ENCODE assay signal across 9 cellular contexts in genomic region chr19:6577410-6578125, GRCh38. TPM values are rescaled to one million over a fixed set of nuclear protein-coding genes. Genes with fewer than 3 reads are reported as not detected.
DNase-seq lines count a peak whose midpoint lies in the region; ATAC-seq and TF ChIP-seq lines count a peak whose summit lies in the region.
"Had no signal": no experiment of that assay in that cellular context is flagged by ENCODE, and none has a peak within 500 bp of the region (broad histone marks: within the 10 kb centered on the region; RNA-seq: fewer than 3 reads in every experiment).

No MANE protein-coding gene starts in this region.

- no peaks in the 10 kb centered on the region for H3K9me2 ChIP-seq in PC-3 (replicated peaks; ENCODE audit: low read length)

- no peak overlapping the region for H3K4me2 ChIP-seq in PC-3 (ENCODE audit: low read length)

- no peaks in the 10 kb centered on the region for H3K27me3 Mint-ChIP-seq in osteocyte (ENCODE audit: unreplicated experiment)

- intact Hi-C loops in PC-3 (cut with micrococcal nuclease), result no loop called here

- H3K36me3 ChIP-seq in HEK293 (ENCODE audit: control insufficient read depth in 2 of 2, insufficient read depth in 1 of 2, low read length in 2 of 2) (no peaks in the 10 kb centered on the region), PC-3 (ENCODE audit: low read depth, low read length) (no peaks in the 10 kb centered on the region)

- H3K27ac Mint-ChIP-seq in osteocyte (ENCODE audit: unreplicated experiment), result no peak overlapping the region

- no peak for DNase-seq in activated CD4-positive, CD25-positive, alpha-beta regulatory T cell treated with anti-CD3 and anti-CD28 coated beads, Interleukin-2, amount 50 U/mL, for 72 hours
- DNase-seq in LoVo (ENCODE audit: low spot score) (peak; percentile 90), epithelial cell of prostate (ENCODE audit: low read depth, low spot score) (peak; percentile 46), osteocyte (ENCODE audit: extremely low spot score, unreplicated experiment) (no peak), NCI-H446 (lab: John Stamatoyannopoulos, UW) (no peak), PC-3 (no peak)

- no peaks in the 10 kb centered on the region for H4K20me1 ChIP-seq in PC-3 (ENCODE audit: low read length)

- H3K9me3 ChIP-seq in HEK293 (ENCODE audit: control insufficient read depth, insufficient read depth, low read depth, low read length) (no peaks in the 10 kb centered on the region; the same call in 1 of the 2 replicates), PC-3 (ENCODE audit: low read length) (no peaks in the 10 kb centered on the region)

- H3K4me3 ChIP-seq in HEK293 (ENCODE audit: low read depth, low read length) (no peak overlapping the region), PC-3 (ENCODE audit: low read length) (no peak overlapping the region)

- H3K9me3 Mint-ChIP-seq in osteocyte (ENCODE audit: unreplicated experiment), result no peaks in the 10 kb centered on the region

- H3K4me1 ChIP-seq in HEK293 (ENCODE audit: control insufficient read depth, insufficient read depth, low read length), result no peaks in the 10 kb centered on the region
- peaks cover 8% of the 10 kb centered on the region; the same call in 1 of the 2 replicates for H3K4me1 ChIP-seq in PC-3 (ENCODE audit: insufficient read depth, low read length)

- no peak overlapping the region for H3K4me3 Mint-ChIP-seq in osteocyte (ENCODE audit: unreplicated experiment)

- POLR2A ChIA-PET in HEK293 (lab: Yijun Ruan, JAX) (interaction anchor here (0.6 kb wide), 1 partner anchor 49 kb away, joined by 3 read pairs; no protein-coding TSS in a partner anchor), PC-3 (lab: Charles Lee; ENCODE audit: unreplicated experiment) (interaction anchor here (0.7 kb wide), 1 partner anchor 8 kb away, joined by 4 read pairs; no protein-coding TSS in a partner anchor)

- H3K9ac ChIP-seq in PC-3 (ENCODE audit: low read length), result no peak overlapping the region

- H3K36me3 Mint-ChIP-seq in osteocyte (ENCODE audit: unreplicated experiment), result no peaks in the 10 kb centered on the region

- peak; percentile 35 to 51 for ATAC-seq in activated CD4-positive, CD25-positive, alpha-beta regulatory T cell treated with anti-CD3 and anti-CD28 coated beads, Interleukin-2, amount 50 U/mL, for 24 hours
- ATAC-seq in PC-3, result no peak

- no peaks in the 10 kb centered on the region for H3K4me1 Mint-ChIP-seq in osteocyte (ENCODE audit: unreplicated experiment)

- peak overlapping the region; percentile 26; the same call in 1 of the 2 replicates for H3K27ac ChIP-seq in HEK293 (ENCODE audit: extremely low read depth, low read depth, low read length)
- H3K27ac ChIP-seq in epithelial cell of prostate, result peak overlapping the region; percentile 19
- H3K27ac ChIP-seq in PC-3 (ENCODE audit: low read length), result no peak overlapping the region

- TF ChIP-seq CTCF in HEK293 (tag by site-specific recombination; IDR thresholded peaks at IDR 0.05) (no peak), osteocyte (IDR thresholded peaks at IDR 0.05) (no peak), PC-3 (conservative IDR thresholded peaks at IDR 0.05; ENCODE audit: low read depth, low read length) (no peak)

- no peak overlapping the region for H2AFZ ChIP-seq in PC-3 (ENCODE audit: low read length)

- no peaks in the 10 kb centered on the region for H3K79me2 ChIP-seq in PC-3 (ENCODE audit: low read length)

- CTCF ChIA-PET in HEK293 (lab: Yijun Ruan, JAX) (interaction anchor here (0.6 to 1.4 kb wide), 2 partner anchors 9 to 285 kb away, joined by 3 to 4 read pairs; no protein-coding TSS in a partner anchor), PC-3 (lab: Charles Lee) (no interaction called here)

- no peaks in the 10 kb centered on the region for H3F3A ChIP-seq in PC-3 (ENCODE audit: low read length, unreplicated experiment)

- BruUV-seq in PC-3 (replicated peaks; lab: Mats Ljungman, UMichigan), result no TSS peak

- H3K27me3 ChIP-seq in PC-3 (ENCODE audit: low read length), result peaks cover 17% of the 10 kb centered on the region

TF ChIP-seq in HEK293, 187 proteins besides CTCF, POLR2A, EP300 and RAD21:
- TF ChIP-seq ZNF302 (tag by site-specific recombination; IDR thresholded peaks at IDR 0.05; ENCODE audit: low read depth) (no peak), OSR2 (tag by site-specific recombination; IDR thresholded peaks at IDR 0.05) (no peak), PRDM10 (tag by site-specific recombination; IDR thresholded peaks at IDR 0.05) (peak; percentile 12; the same call in 1 of the 2 replicates), ZNF155 (tag by site-specific recombination; IDR thresholded peaks at IDR 0.05) (no peak), ZNF146 (tag by site-specific recombination; IDR thresholded peaks at IDR 0.05) (no peak), ZNF398 (tag by site-specific recombination; IDR thresholded peaks at IDR 0.05) (peak; percentile 66), SETDB1 (IDR thresholded peaks at IDR 0.05; ENCODE audit: insufficient read length, low read length) (peak; percentile 49), ZFHX2 (tag by site-specific recombination; conservative IDR thresholded peaks at IDR 0.05) (peak; percentile 39; the same call in 1 of the 2 replicates), TRIM28 (IDR thresholded peaks at IDR 0.05; ENCODE audit: borderline replicate concordance, low read length) (peak; percentile 80), ZNF692 (tag by site-specific recombination; IDR thresholded peaks at IDR 0.05) (peak; percentile 17; the same call in 1 of the 2 replicates)

RNA-seq across cellular contexts. Expression of gene CD70, which starts 13.4 kb away (rescaled TPM):
- 0.42 and 0.54 TPM in 2 replicates for total RNA-seq in osteocyte
- total RNA-seq in PC-3 (2014; rRNA removed), result 2.3 and 2.6 TPM in 2 replicates
- total RNA-seq: subcutaneous adipose tissue had no signal

RNA-seq across cellular contexts. Expression of gene TNFSF9, which starts 46.7 kb away (rescaled TPM):
- total RNA-seq in osteocyte (1.4 and 1.5 TPM in 2 replicates), PC-3 (2014; rRNA removed) (9.6 and 12.5 TPM in 2 replicates)

Comparison
In these comparisons a context has a peak if more than half of its experiments do, and no peak if none do; other contexts are left out.
1. DNase-seq: peak in LoVo (single experiment) and epithelial cell of prostate (single experiment); none in activated CD4-positive, CD25-positive, alpha-beta regulatory T cell treated with anti-CD3 and anti-CD28 coated beads, Interleukin-2, amount 50 U/mL, for 72 hours (single experiment), osteocyte (single experiment), NCI-H446 (0 of 2) and PC-3 (single experiment).